Comparison of ENCODE assay signal across 2 cellular contexts in the genomic region with DNA sequence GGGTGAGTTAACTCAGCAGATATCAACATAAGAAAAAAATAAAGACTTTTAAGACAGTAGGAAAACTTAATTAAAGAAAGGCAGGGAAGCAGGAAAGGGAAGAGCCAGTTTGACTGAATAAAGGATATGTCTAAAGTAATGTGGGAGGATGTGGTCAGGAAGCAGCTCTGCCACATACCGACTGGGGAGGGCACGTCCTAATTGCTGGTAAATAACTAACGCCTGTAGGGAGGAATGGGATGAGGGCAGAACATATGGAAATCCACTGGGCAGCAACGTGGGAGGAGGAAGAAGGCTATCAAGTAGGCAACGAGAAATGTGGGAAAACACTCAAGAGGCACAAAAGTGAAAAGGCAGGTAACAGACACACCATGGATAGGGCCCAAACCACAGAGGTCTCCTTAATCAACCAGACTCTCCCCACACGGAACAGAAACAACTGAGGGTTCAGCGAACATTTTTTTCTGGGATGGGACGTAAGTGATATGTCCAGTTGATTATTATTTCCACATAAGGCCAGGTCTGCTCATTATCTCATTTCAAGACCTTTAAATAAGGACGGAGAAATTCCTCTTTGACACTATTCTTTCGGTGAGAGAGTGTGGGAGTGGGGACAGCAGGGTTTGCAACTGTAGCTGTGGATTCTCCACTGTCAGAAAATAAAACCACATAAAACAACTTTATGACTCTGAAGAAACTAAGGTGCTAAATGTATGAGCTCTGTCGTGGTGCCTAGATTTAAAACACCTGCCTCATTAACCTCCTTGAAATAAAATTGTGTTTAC.
TF ChIP-seq lines count a peak whose summit lies in the region.

No MANE protein-coding gene starts in this region.

TF ChIP-seq in HEK293, 187 proteins besides CTCF, POLR2A, EP300 and RAD21:
- TF ChIP-seq ZNF214 (tag by site-specific recombination; IDR thresholded peaks at IDR 0.05; ENCODE audit: borderline replicate concordance) = no peak
- no peak for TF ChIP-seq ZNF404 (tag by site-specific recombination; IDR thresholded peaks at IDR 0.05)
- no peak for TF ChIP-seq ZNF335 (tag by site-specific recombination; conservative IDR thresholded peaks at IDR 0.05)
- no peak for TF ChIP-seq ZNF791 (tag by site-specific recombination; IDR thresholded peaks at IDR 0.05)
- no peak for TF ChIP-seq ZNF426 (tag by site-specific recombination; IDR thresholded peaks at IDR 0.05)
- peak; percentile 72 for TF ChIP-seq WT1 (tag by site-specific recombination; IDR thresholded peaks at IDR 0.05)
- no peak for TF ChIP-seq BCL11A (tag by site-specific recombination; IDR thresholded peaks at IDR 0.05; ENCODE audit: low read depth)
- peak; percentile 26; the same call in 1 of the 2 replicates for TF ChIP-seq ZFHX2 (tag by site-specific recombination; conservative IDR thresholded peaks at IDR 0.05)
- TF ChIP-seq HOXD13 (CRISPR knock-in tag; IDR thresholded peaks at IDR 0.05; ENCODE audit: borderline replicate concordance) = no peak

TF ChIP-seq in SK-N-SH, 30 proteins besides CTCF, POLR2A, EP300 and RAD21:
- no peak for TF ChIP-seq TEAD4 (IDR thresholded peaks at IDR 0.05; ENCODE audit: borderline replicate concordance, insufficient read depth)
- TF ChIP-seq, protein P1, sequence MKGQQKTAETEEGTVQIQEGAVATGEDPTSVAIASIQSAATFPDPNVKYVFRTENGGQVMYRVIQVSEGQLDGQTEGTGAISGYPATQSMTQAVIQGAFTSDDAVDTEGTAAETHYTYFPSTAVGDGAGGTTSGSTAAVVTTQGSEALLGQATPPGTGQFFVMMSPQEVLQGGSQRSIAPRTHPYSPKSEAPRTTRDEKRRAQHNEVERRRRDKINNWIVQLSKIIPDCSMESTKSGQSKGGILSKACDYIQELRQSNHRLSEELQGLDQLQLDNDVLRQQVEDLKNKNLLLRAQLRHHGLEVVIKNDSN (IDR thresholded peaks at IDR 0.05; ENCODE audit: borderline replicate concordance, low read depth) = no peak
- no peak for TF ChIP-seq EZH2phosphoT487 (IDR thresholded peaks at IDR 0.05; ENCODE audit: borderline replicate concordance, low read depth)
- no peak for TF ChIP-seq JUND (IDR thresholded peaks at IDR 0.05)
- no peak for TF ChIP-seq SMC3 (IDR thresholded peaks at IDR 0.05; ENCODE audit: low read depth, low read length)
- TF ChIP-seq TAF1 (IDR thresholded peaks at IDR 0.05; ENCODE audit: borderline replicate concordance, low read depth, low read length) = no peak
- no peak for TF ChIP-seq ZBTB33 (IDR thresholded peaks at IDR 0.05; ENCODE audit: borderline replicate concordance, low read depth)
TF ChIP-seq in SK-N-SH: peak in this region for 0.
